Comparison of ENCODE assay signal across 8 cellular contexts in genomic region chr9:34177906-34178697, GRCh38. TPM values are rescaled to one million over a fixed set of nuclear protein-coding genes. Genes with fewer than 3 reads are reported as not detected.
DNase-seq lines count a peak whose midpoint lies in the region; ATAC-seq and TF ChIP-seq lines count a peak whose summit lies in the region.

No MANE protein-coding gene starts in this region.

- peak overlapping the region; percentile 89 for H3K4me3 Mint-ChIP-seq in stimulated activated naive CD8-positive, alpha-beta T cell treated with anti-CD3 and anti-CD28 coated beads, Interleukin-15, Interleukin-2, amounts not matched to agents 100 ng/mL and 50 ng/mL, for 24 hours

- TF ChIP-seq CTCF in thoracic aorta (IDR thresholded peaks at IDR 0.05) = no peak

- no peaks in the 10 kb centered on the region for H3K27me3 Mint-ChIP-seq in stimulated activated naive CD8-positive, alpha-beta T cell treated with anti-CD3 and anti-CD28 coated beads, Interleukin-15, Interleukin-2, amounts not matched to agents 100 ng/mL and 50 ng/mL, for 24 hours

- H3K4me3 ChIP-seq in thoracic aorta = peak overlapping the region; percentile 74

- peak overlapping the region; percentile 94 for H3K27ac Mint-ChIP-seq in stimulated activated naive CD8-positive, alpha-beta T cell treated with anti-CD3 and anti-CD28 coated beads, Interleukin-15, Interleukin-2, amounts not matched to agents 100 ng/mL and 50 ng/mL, for 24 hours
- peak overlapping the region; percentile 99 for H3K27ac Mint-ChIP-seq in activated naive CD4-positive, alpha-beta T cell treated with anti-CD3 and anti-CD28 coated beads, Interleukin-2, amount 50 U/mL, for 72 hours

- H3K9me3 ChIP-seq in thoracic aorta = no peaks in the 10 kb centered on the region

- ATAC-seq in stimulated activated naive CD8-positive, alpha-beta T cell treated with anti-CD3 and anti-CD28 coated beads, Interleukin-15, Interleukin-2, amounts not matched to agents 100 U/mL and 50 U/mL, for 24 hours = no peak
- ATAC-seq in activated naive CD4-positive, alpha-beta T cell treated with anti-CD3 and anti-CD28 coated beads, Interleukin-2, amount 50 U/mL, for 72 hours = peak in 1 of 2 donors; percentile 11
- no peak for ATAC-seq in thoracic aorta (ENCODE audit: insufficient number of reproducible peaks, low FRiP score, low read depth)
- no peak for ATAC-seq in HG02840 (IDR thresholded peaks at IDR 0.05; ENCODE audit: low FRiP score, unreplicated experiment)
- no peak for ATAC-seq in GM19035 (IDR thresholded peaks at IDR 0.05; ENCODE audit: unreplicated experiment)
- no peak for ATAC-seq in HG02870 (IDR thresholded peaks at IDR 0.05; ENCODE audit: unreplicated experiment)

- H3K4me1 Mint-ChIP-seq in stimulated activated naive CD8-positive, alpha-beta T cell treated with anti-CD3 and anti-CD28 coated beads, Interleukin-15, Interleukin-2, amounts not matched to agents 100 ng/mL and 50 ng/mL, for 24 hours (ENCODE audit: low read depth) = peaks cover 33% of the 10 kb centered on the region

- H3K9me3 Mint-ChIP-seq in stimulated activated naive CD8-positive, alpha-beta T cell treated with anti-CD3 and anti-CD28 coated beads, Interleukin-15, Interleukin-2, amounts not matched to agents 100 ng/mL and 50 ng/mL, for 24 hours = no peaks in the 10 kb centered on the region
- H3K9me3 Mint-ChIP-seq in activated naive CD4-positive, alpha-beta T cell treated with anti-CD3 and anti-CD28 coated beads, Interleukin-2, amount 50 U/mL, for 72 hours = no peaks in the 10 kb centered on the region

- DNase-seq in stimulated activated naive CD8-positive, alpha-beta T cell treated with anti-CD3 and anti-CD28 coated beads, Interleukin-15, Interleukin-2, amounts not matched to agents 100 U/mL and 50 U/mL, for 24 hours = no peak
- no peak for DNase-seq in activated naive CD4-positive, alpha-beta T cell treated with anti-CD3 and anti-CD28 coated beads, Interleukin-2, amount 50 U/mL, for 72 hours (ENCODE audit: low spot score in 2 of 2)
- DNase-seq in thoracic aorta (ENCODE audit: low spot score) = no peak

- H3K4me1 ChIP-seq in thoracic aorta (ENCODE audit: control insufficient read depth in 1 of 2, low read depth in 2 of 2) = peaks cover 3 to 21% of the 10 kb centered on the region in 2 donors

- no peaks in the 10 kb centered on the region for H3K27me3 ChIP-seq in layer of hippocampus (ENCODE audit: control insufficient read depth, insufficient read depth, low read length)
- no peaks in the 10 kb centered on the region for H3K27me3 ChIP-seq in thoracic aorta (replicated peaks; ENCODE audit: insufficient read depth)

- H3K36me3 ChIP-seq in thoracic aorta = no peaks in the 10 kb centered on the region

- peak overlapping the region; percentile 94 for H3K27ac ChIP-seq in layer of hippocampus (ENCODE audit: low read depth, low read length)
- H3K27ac ChIP-seq in thoracic aorta = peak overlapping the region; percentile 74 to 93

- H3K36me3 Mint-ChIP-seq in stimulated activated naive CD8-positive, alpha-beta T cell treated with anti-CD3 and anti-CD28 coated beads, Interleukin-15, Interleukin-2, amounts not matched to agents 100 ng/mL and 50 ng/mL, for 24 hours (ENCODE audit: low read depth) = no peaks in the 10 kb centered on the region
- H3K36me3 Mint-ChIP-seq in activated naive CD4-positive, alpha-beta T cell treated with anti-CD3 and anti-CD28 coated beads, Interleukin-2, amount 50 U/mL, for 72 hours = peaks cover 17 to 18% of the 10 kb centered on the region in 2 donors

RNA-seq across cellular contexts. Expression of gene UBAP1, which starts 0.7 kb away (rescaled TPM):
- total RNA-seq in activated naive CD4-positive, alpha-beta T cell treated with anti-CD3 and anti-CD28 coated beads, Interleukin-2, amount 50 U/mL, for 72 hours = 10 to 100 TPM; 34.8 to 35.2 TPM
- 10 to 100 TPM; 35.7 to 52.3 TPM for total RNA-seq in thoracic aorta

RNA-seq across cellular contexts. Expression of gene DCAF12, which starts 51.6 kb away (rescaled TPM):
- 10 to 100 TPM; 35.1 to 42.4 TPM for total RNA-seq in activated naive CD4-positive, alpha-beta T cell treated with anti-CD3 and anti-CD28 coated beads, Interleukin-2, amount 50 U/mL, for 72 hours
- total RNA-seq in thoracic aorta = 10 to 100 TPM; 14.9 to 31.4 TPM
